9 cellular contexts compared by ENCODE assay signal in genomic region chr4:9820343-9820742, GRCh38. TPM values are rescaled to one million over a fixed set of nuclear protein-coding genes. Genes with fewer than 3 reads are reported as not detected.
"Had no signal": no experiment of that assay in that cellular context is flagged by ENCODE, and none has a peak within 500 bp of the region (broad histone marks: within the 10 kb centered on the region; RNA-seq: fewer than 3 reads in every experiment).

No MANE protein-coding gene starts in this region.

- ATAC-seq: HepG2 had no signal

- H3K4me2 ChIP-seq: KMS-11 had no signal

- H3K27ac ChIP-seq: HL-60, KMS-11 had no signal

- FAIRE-seq: HepG2 had no signal

- DNase-seq: IMR-90, KBM-7, KG1 had no signal

- H3K9ac ChIP-seq: KMS-11 had no signal

RNA-seq across cellular contexts. Expression of gene DRD5, which starts 38.9 kb away (rescaled TPM):
- total RNA-seq: HepG2, HT-29, HT1080, IMR-90 had no signal
- polyA plus RNA-seq: HepG2, IgD-negative memory B cell, IMR-90 had no signal
